8 cellular contexts compared by ENCODE assay signal in genomic region chr3:150546226-150547044, GRCh38. TPM values are rescaled to one million over a fixed set of nuclear protein-coding genes. Genes with fewer than 3 reads are reported as not detected.
DNase-seq lines count a peak whose midpoint lies in the region; ATAC-seq and TF ChIP-seq lines count a peak whose summit lies in the region.

Gene EIF2A (plus strand): TSS chr3:150546787. CDS start chr3:150546803, 16 bp downstream.
Gene SERP1 (minus strand): TSS chr3:150546496. CDS start chr3:150546135, 361 bp downstream.

- H3K9me3 ChIP-seq in Panc1 (ENCODE audit: control insufficient read depth, insufficient read depth, low read depth, low read length) (no peaks in the 10 kb centered on the region), mucosa of rectum (ENCODE audit: control insufficient read depth in 2 of 2, low read length in 2 of 2) (no peaks in the 10 kb centered on the region)

- H3K36me3 Mint-ChIP-seq in activated T-cell treated with anti-CD3 and anti-CD28 coated beads, Interleukin-2, amount 50 U/mL, for 4 hours (ENCODE audit: insufficient read depth): peaks cover 44% of the 10 kb centered on the region

- H3K4me3 ChIP-seq in Panc1 (ENCODE audit: low read depth in 2 of 2, low read length in 2 of 2) (peak within 1 kb of the TSS; percentile 67 to 85), mucosa of rectum (ENCODE audit: low read length in 2 of 2) (peak within 1 kb of the TSS; percentile 85 to 98)

- in situ Hi-C loops in Panc1 (cut with HindIII; ENCODE audit: low pct_unique_long_range_greater_than_20kb, low sequenced_read_pairs): no loop called here

- peaks cover 60% of the 10 kb centered on the region for H3K4me1 Mint-ChIP-seq in activated T-cell treated with anti-CD3 and anti-CD28 coated beads, Interleukin-2, amount 50 U/mL, for 4 hours (ENCODE audit: low read depth)

- POLR2A ChIA-PET in Panc1 (lab: Charles Lee): interaction anchor here (0.5 kb wide), 2 partner anchors 12 to 114 kb away, joined by 3 to 7 read pairs; no protein-coding TSS in a partner anchor

- ATAC-seq in GM21723 (IDR thresholded peaks at IDR 0.05; ENCODE audit: unreplicated experiment): peak; percentile 95
- ATAC-seq in Panc1: peak; percentile 98
- ATAC-seq in activated T-cell treated with anti-CD3 and anti-CD28 coated beads, Interleukin-2, amount 50 U/mL, for 4 hours: peak; percentile 91 to 92

- H3K9me3 Mint-ChIP-seq in activated T-cell treated with anti-CD3 and anti-CD28 coated beads, Interleukin-2, amount 50 U/mL, for 4 hours: no peaks in the 10 kb centered on the region

- peak; percentile 99 for DNase-seq in DMS53 (lab: John Stamatoyannopoulos, UW)
- peak; percentile 97 for DNase-seq in KG1 (lab: John Stamatoyannopoulos, UW)
- DNase-seq in Panc1 (ENCODE audit: low read depth, low spot score): peak; percentile 99
- DNase-seq in activated T-cell treated with anti-CD3 and anti-CD28 coated beads, Interleukin-2, amount 50 U/mL, for 4 hours: peak; percentile 99
- DNase-seq in erythroblast (lab: John Stamatoyannopoulos, UW): peak; percentile 99 to 100
- DNase-seq in stimulated activated CD8-positive, alpha-beta memory T cell treated with anti-CD3 and anti-CD28 coated beads, Interleukin-4, amount 100 ng/mL, for 48 hours: peak; percentile 99

- no peaks in the 10 kb centered on the region for H3K27me3 Mint-ChIP-seq in activated T-cell treated with anti-CD3 and anti-CD28 coated beads, Interleukin-2, amount 50 U/mL, for 4 hours (ENCODE audit: low read depth)

- CTCF ChIA-PET in Panc1 (lab: Charles Lee): interaction anchor here (0.5 kb wide), 1 partner anchor 540 kb away, joined by 4 read pairs; no protein-coding TSS in a partner anchor

- H3K27ac ChIP-seq in Panc1 (ENCODE audit: low read length) (peak within 1 kb of the TSS; percentile 99), mucosa of rectum (ENCODE audit: low read depth in 2 of 2, low read length in 2 of 2) (peak within 1 kb of the TSS; percentile 99 to 100)

- H3K27me3 ChIP-seq in Panc1 (ENCODE audit: control insufficient read depth, insufficient read depth, low read length) (no peaks in the 10 kb centered on the region), mucosa of rectum (ENCODE audit: control insufficient read depth in 2 of 2, insufficient read depth in 2 of 2, low read length in 2 of 2) (no peaks in the 10 kb centered on the region)

- TF ChIP-seq POLR2A in erythroblast (IDR thresholded peaks at IDR 0.05; ENCODE audit: low read length): peak; percentile 99

- no peak for TF ChIP-seq CTCF in Panc1 (IDR thresholded peaks at IDR 0.05)

- H3K36me3 ChIP-seq in Panc1 (ENCODE audit: control insufficient read depth, insufficient read depth, low read length) (peaks cover 33% of the 10 kb centered on the region), mucosa of rectum (ENCODE audit: control insufficient read depth in 2 of 2, insufficient read depth in 2 of 2, low read length in 2 of 2) (peaks cover 14 to 27% of the 10 kb centered on the region in 2 donors)

- intact Hi-C loops in Panc1 (cut with micrococcal nuclease; ENCODE audit: unreplicated experiment): no loop called here

- H3K4me3 Mint-ChIP-seq in activated T-cell treated with anti-CD3 and anti-CD28 coated beads, Interleukin-2, amount 50 U/mL, for 4 hours: peak within 1 kb of the TSS; percentile 96

- H3K9ac ChIP-seq in mucosa of rectum (ENCODE audit: low read depth in 1 of 2, low read length in 2 of 2): peak within 1 kb of the TSS; percentile 98 to 100

- H3K4me1 ChIP-seq in Panc1 (ENCODE audit: control insufficient read depth, insufficient read depth, low read length) (peaks cover 30% of the 10 kb centered on the region), mucosa of rectum (ENCODE audit: control insufficient read depth in 2 of 2, insufficient read depth in 2 of 2, low read length in 2 of 2) (peaks cover 9 to 17% of the 10 kb centered on the region in 2 donors)

- BruUV-seq in Panc1 (replicated peaks; lab: Mats Ljungman, UMichigan): no TSS peak

RNA-seq across cellular contexts. Expression of gene EIF2A, which starts in this region (rescaled TPM):
- 70.0 TPM for total RNA-seq in Panc1 (2021; ENCODE audit: unreplicated experiment)
- polyA plus RNA-seq in Panc1 (2012; ENCODE audit: insufficient read length): 42.4 TPM
- total RNA-seq in activated T-cell treated with anti-CD3 and anti-CD28 coated beads, Interleukin-2, amount 50 U/mL, for 4 hours: 100 to 1,000 TPM; 163 to 180 (median 163) TPM

RNA-seq across cellular contexts. Expression of gene SERP1, which starts in this region (rescaled TPM):
- 75.0 TPM for total RNA-seq in Panc1 (2021; ENCODE audit: unreplicated experiment)
- polyA plus RNA-seq in Panc1 (2012; ENCODE audit: insufficient read length): 204 TPM
- total RNA-seq in activated T-cell treated with anti-CD3 and anti-CD28 coated beads, Interleukin-2, amount 50 U/mL, for 4 hours: 100 to 1,000 TPM; 161 to 166 (median 165) TPM

Comparison
In these comparisons a context has a peak if more than half of its experiments do, and no peak if none do; other contexts are left out.
1. Peak in every context shown above with its lines: DNase-seq, ATAC-seq, H3K4me3 ChIP-seq and H3K27ac ChIP-seq.